In the genomic region with DNA sequence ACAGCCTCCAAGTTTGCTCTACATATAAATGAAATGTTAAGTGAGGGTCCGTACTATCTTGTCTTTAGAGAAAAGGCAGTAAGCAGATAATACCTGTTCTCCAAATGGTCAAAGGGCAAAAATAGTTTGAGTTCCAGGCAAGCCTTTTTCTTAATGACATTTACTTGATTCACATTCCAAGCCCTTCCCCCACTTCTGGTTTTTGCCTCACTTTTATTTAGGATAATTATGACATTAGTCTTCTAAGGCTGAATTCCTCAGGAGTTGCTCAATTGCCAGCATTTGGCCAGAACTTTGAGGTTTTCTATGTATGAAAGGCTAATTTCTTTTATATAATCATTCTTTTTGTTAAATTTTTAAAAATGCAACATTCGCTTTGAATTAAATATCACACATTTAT, we compare ENCODE assay signal across 1 cellular context.
TF ChIP-seq lines count a peak whose summit lies in the region.

No MANE protein-coding gene starts in this region.

TF ChIP-seq in GM23338, 12 proteins besides CTCF, POLR2A, EP300 and RAD21 (continued from another document):
- TF ChIP-seq ZNF462 (CRISPR knock-in tag; IDR thresholded peaks at IDR 0.05), result no peak
- no peak for TF ChIP-seq JUNB (IDR thresholded peaks at IDR 0.05; ENCODE audit: unreplicated experiment)
- TF ChIP-seq REST (IDR thresholded peaks at IDR 0.05; ENCODE audit: unreplicated experiment), result no peak
- no peak for TF ChIP-seq NANOG (IDR thresholded peaks at IDR 0.05; ENCODE audit: borderline replicate concordance)
- TF ChIP-seq STAT1 (IDR thresholded peaks at IDR 0.05; ENCODE audit: unreplicated experiment), result no peak
- TF ChIP-seq EZH2phosphoT487 (IDR thresholded peaks at IDR 0.05; ENCODE audit: unreplicated experiment), result no peak
- TF ChIP-seq POLR2AphosphoS5 (IDR thresholded peaks at IDR 0.05; ENCODE audit: low read depth), result no peak
- no peak for TF ChIP-seq ZNF331 (CRISPR knock-in tag; IDR thresholded peaks at IDR 0.05; ENCODE audit: low read depth)
- TF ChIP-seq CREB1 (CRISPR knock-in tag; IDR thresholded peaks at IDR 0.05; ENCODE audit: low read depth), result no peak
- TF ChIP-seq ETS1 (IDR thresholded peaks at IDR 0.05), result no peak
